ENCODE assay signal across 10 cellular contexts in the genomic region with DNA sequence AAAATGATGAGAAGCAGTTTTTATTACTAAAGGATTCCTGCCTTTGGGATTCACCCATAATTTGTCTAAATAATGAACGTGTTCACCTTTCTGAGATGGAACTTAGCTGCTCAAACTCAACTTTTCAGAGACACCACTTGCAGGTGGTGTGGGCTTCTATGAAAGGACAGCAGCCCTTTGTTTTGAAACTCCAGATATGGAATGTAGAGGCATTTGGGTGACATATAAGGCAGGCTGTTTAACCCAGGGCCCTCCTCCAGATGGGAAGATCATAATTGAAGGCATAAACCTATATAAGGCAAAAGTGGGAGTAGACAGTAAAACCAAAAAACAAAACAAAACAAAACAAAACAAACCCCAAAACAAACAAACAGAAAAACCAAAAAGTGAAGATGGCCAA. TPM values are rescaled to one million over a fixed set of nuclear protein-coding genes. Genes with fewer than 3 reads are reported as not detected.
DNase-seq lines count a peak whose midpoint lies in the region; ATAC-seq, FAIRE-seq and TF ChIP-seq lines count a peak whose summit lies in the region.
"Had no signal": no experiment of that assay in that cellular context is flagged by ENCODE, and none has a peak within 500 bp of the region (broad histone marks: within the 10 kb centered on the region; RNA-seq: fewer than 3 reads in every experiment).

No MANE protein-coding gene starts in this region.

- peak overlapping the region; percentile 93 for H3K27ac Mint-ChIP-seq in activated naive CD4-positive, alpha-beta T cell treated with anti-CD3 and anti-CD28 coated beads for 36 hours
- peak overlapping the region; percentile 84 for H3K27ac Mint-ChIP-seq in WTC11

- ATAC-seq in WTC11 (no peak), thoracic aorta (ENCODE audit: insufficient number of reproducible peaks, low FRiP score, low read depth) (no peak), GM18907 (IDR thresholded peaks at IDR 0.05; ENCODE audit: unreplicated experiment) (no peak), GM18517 (IDR thresholded peaks at IDR 0.05; ENCODE audit: unreplicated experiment) (no peak), GM19035 (IDR thresholded peaks at IDR 0.05; ENCODE audit: unreplicated experiment) (no peak)

- peak overlapping the region; percentile 60 for H3K9ac ChIP-seq in keratinocyte (ENCODE audit: control insufficient read depth, extremely low read depth, insufficient read depth, low read length)

- TF ChIP-seq CTCF in WTC11 (IDR thresholded peaks at IDR 0.05) (no peak), keratinocyte (optimal IDR thresholded peaks at IDR 0.05 in 1 of 3, IDR thresholded peaks at IDR 0.05 in 1 of 3, conservative IDR thresholded peaks at IDR 0.05 in 1 of 3; ENCODE audit: extremely low read depth in 1 of 3, insufficient read depth in 2 of 3, low read length in 3 of 3) (no peak), thoracic aorta (IDR thresholded peaks at IDR 0.05) (no peak)

- no peaks in the 10 kb centered on the region for H3K9me3 Mint-ChIP-seq in activated naive CD4-positive, alpha-beta T cell treated with anti-CD3 and anti-CD28 coated beads for 36 hours
- H3K9me3 Mint-ChIP-seq in WTC11 = peaks cover 18% of the 10 kb centered on the region

- POLR2A ChIA-PET in WTC11 (lab: Charles Lee) = interaction anchor here (0.5 to 2.2 kb wide), 5 partner anchors 38 to 532 kb away, joined by 3 to 17 read pairs (median 3); a partner anchor contains a TSS

- H3K9me1 ChIP-seq in keratinocyte (ENCODE audit: control insufficient read depth, extremely low read depth, insufficient read depth, low read length) = no peaks in the 10 kb centered on the region

- intact Hi-C loops in activated naive CD4-positive, alpha-beta T cell treated with anti-CD3 and anti-CD28 coated beads for 36 hours (cut with micrococcal nuclease) = loop anchor here (1.0 to 5.0 kb wide), 8 partner anchors 12 to 306 kb away; a partner anchor contains a TSS

- H3K36me3 ChIP-seq in keratinocyte (ENCODE audit: control insufficient read depth in 2 of 2, extremely low read depth in 1 of 2, insufficient read depth in 2 of 2, low read length in 2 of 2) = no peaks in the 10 kb centered on the region
- H3K36me3 ChIP-seq in thoracic aorta = no peaks in the 10 kb centered on the region

- dilution Hi-C loops in keratinocyte (cut with MboI; ENCODE audit: extremely low pct_ligation_motif_present, low sequenced_read_pairs) = loop anchor here (5.0 kb wide), 1 partner anchor 36 kb away; a partner anchor contains a TSS

- H3K79me2 ChIP-seq in keratinocyte (ENCODE audit: control insufficient read depth, insufficient read depth, low read length) = no peaks in the 10 kb centered on the region

- H3K27me3 ChIP-seq in keratinocyte (ENCODE audit: control insufficient read depth, extremely low read depth, insufficient read depth, low read length) = no peaks in the 10 kb centered on the region
- no peaks in the 10 kb centered on the region for H3K27me3 ChIP-seq in thoracic aorta (replicated peaks; ENCODE audit: insufficient read depth)

- H2AFZ ChIP-seq in keratinocyte (ENCODE audit: control insufficient read depth, low read length) = peak overlapping the region; percentile 96

- no peak for DNase-seq in activated naive CD4-positive, alpha-beta T cell treated with anti-CD3 and anti-CD28 coated beads for 36 hours
- no peak for DNase-seq in activated naive CD4-positive, alpha-beta T cell treated with anti-CD3 and anti-CD28 coated beads, Interleukin-2, amount 50 U/mL, for 16 hours
- no peak for DNase-seq in WTC11 (ENCODE audit: low spot score)
- no peak for DNase-seq in keratinocyte (ENCODE audit: low read depth, low spot score)
- DNase-seq in thoracic aorta (ENCODE audit: low spot score) = no peak
- DNase-seq: NCI-H748 treated with DMSO at 0.1 percent for 48 hours had no signal

- H3K4me1 ChIP-seq in keratinocyte (ENCODE audit: control insufficient read depth, extremely low read depth, insufficient read depth, low read length) (peaks cover 10% of the 10 kb centered on the region), thoracic aorta (ENCODE audit: control insufficient read depth in 1 of 2, low read depth in 2 of 2) (peaks cover 0 to 10% of the 10 kb centered on the region in 2 donors)

- H3K36me3 Mint-ChIP-seq in activated naive CD4-positive, alpha-beta T cell treated with anti-CD3 and anti-CD28 coated beads for 36 hours (ENCODE audit: low read depth) = no peaks in the 10 kb centered on the region
- peaks cover 4% of the 10 kb centered on the region; the same call in 1 of the 2 replicates for H3K36me3 Mint-ChIP-seq in WTC11

- H3K4me3 ChIP-seq in keratinocyte (ENCODE audit: control insufficient read depth in 2 of 3, extremely low read depth in 1 of 3, insufficient read depth in 2 of 3, low read depth in 1 of 3, low read length in 3 of 3) = peak overlapping the region in 1 of 3 experiments; percentile 70
- peak overlapping the region; percentile 87 for H3K4me3 ChIP-seq in thoracic aorta

- H3K27ac ChIP-seq in keratinocyte (ENCODE audit: control insufficient read depth, insufficient read depth, low read length) (no peak overlapping the region), thoracic aorta (no peak overlapping the region)

- no peaks in the 10 kb centered on the region for H3K27me3 Mint-ChIP-seq in activated naive CD4-positive, alpha-beta T cell treated with anti-CD3 and anti-CD28 coated beads for 36 hours (ENCODE audit: low read depth)
- no peaks in the 10 kb centered on the region; the same call in 1 of the 2 replicates for H3K27me3 Mint-ChIP-seq in WTC11 (ENCODE audit: low read depth)

- peak overlapping the region; percentile 92 for H3K4me3 Mint-ChIP-seq in activated naive CD4-positive, alpha-beta T cell treated with anti-CD3 and anti-CD28 coated beads for 36 hours
- H3K4me3 Mint-ChIP-seq in WTC11 = peak overlapping the region; percentile 75

- no peaks in the 10 kb centered on the region for H3K9me3 ChIP-seq in keratinocyte (ENCODE audit: control insufficient read depth, low read depth, low read length)
- no peaks in the 10 kb centered on the region for H3K9me3 ChIP-seq in thoracic aorta

- H3K4me1 Mint-ChIP-seq in activated naive CD4-positive, alpha-beta T cell treated with anti-CD3 and anti-CD28 coated beads for 36 hours (ENCODE audit: low read depth) = peaks cover 16% of the 10 kb centered on the region
- H3K4me1 Mint-ChIP-seq in WTC11 = peaks cover 39% of the 10 kb centered on the region

- peak overlapping the region; percentile 83 for H3K4me2 ChIP-seq in keratinocyte (ENCODE audit: control insufficient read depth, extremely low read depth, insufficient read depth, low read depth, low read length)

- no peak for FAIRE-seq in keratinocyte (lab: Jason Lieb, UNC)
- FAIRE-seq: frontal cortex had no signal

- CTCF ChIA-PET in activated naive CD4-positive, alpha-beta T cell treated with anti-CD3 and anti-CD28 coated beads for 36 hours (lab: Charles Lee) = interaction anchor here (0.8 to 6.3 kb wide), 16 partner anchors 8 to 155 kb away, joined by 3 to 101 read pairs (median 8); a partner anchor contains a TSS
- CTCF ChIA-PET in WTC11 (lab: Charles Lee) = interaction anchor here (0.8 to 2.3 kb wide), 18 partner anchors 8 to 164 kb away, joined by 3 to 23 read pairs (median 6); a partner anchor contains a TSS

- H4K20me1 ChIP-seq in keratinocyte (ENCODE audit: control insufficient read depth, extremely low read depth, insufficient read depth, low read length) = no peaks in the 10 kb centered on the region

RNA-seq across cellular contexts. Expression of a gene that starts 11.9 kb away (rescaled TPM):
- 10 to 100 TPM; 55.0 to 61.2 TPM for total RNA-seq in activated naive CD4-positive, alpha-beta T cell treated with anti-CD3 and anti-CD28 coated beads for 36 hours
- total RNA-seq in WTC11 (2021) (31.1 to 33.4 TPM (median 32.7 TPM) in 3 replicates), thoracic aorta (10 to 100 TPM; 65.5 to 80.6 TPM)
- polyA plus RNA-seq in keratinocyte = 24.7 to 36.3 TPM (median 29.8 TPM) in 3 replicates
- 12.5 TPM for polyA plus RNA-seq in keratinocyte (2011; ENCODE audit: low read depth)
- polyA plus RNA-seq in keratinocyte (2011; cell fraction: cytosol; rRNA removed) = 22.8 and 39.5 TPM in 2 replicates
- polyA plus RNA-seq in keratinocyte (2011; cell fraction: nucleus; rRNA removed) = 30.5 and 38.1 TPM in 2 replicates
- 18.5 TPM in 2 replicates for polyA plus RNA-seq in keratinocyte (2012; ENCODE audit: low replicate concordance)
- polyA minus RNA-seq in keratinocyte = 11.2 to 43.8 TPM (median 27.8 TPM) in 3 replicates
- polyA minus RNA-seq in keratinocyte (2011; cell fraction: cytosol; rRNA and poly(A)+ RNA removed) = 17.5 TPM
- 12.8 and 27.0 TPM in 2 replicates for polyA minus RNA-seq in keratinocyte (2011; cell fraction: nucleus; rRNA and poly(A)+ RNA removed)

RNA-seq across cellular contexts. Expression of a gene that starts 37.6 kb away (rescaled TPM):
- not detected for total RNA-seq in activated naive CD4-positive, alpha-beta T cell treated with anti-CD3 and anti-CD28 coated beads for 36 hours
- total RNA-seq in WTC11 (2021) (not detected in 3 replicates), thoracic aorta (not detected)
- polyA plus RNA-seq in keratinocyte = not detected in 3 replicates
- 1.2 TPM for polyA plus RNA-seq in keratinocyte (2011; ENCODE audit: low read depth)
- 0.11 TPM in 1 of 2 replicates, not detected in the other for polyA plus RNA-seq in keratinocyte (2011; cell fraction: cytosol; rRNA removed)
- polyA plus RNA-seq in keratinocyte (2011; cell fraction: nucleus; rRNA removed) = 0.28 and 0.36 TPM in 2 replicates
- 0.55 TPM in 1 of 2 replicates, not detected in the other for polyA plus RNA-seq in keratinocyte (2012; ENCODE audit: low replicate concordance)
- 0.13 to 0.23 TPM in 2 of 3 replicates, not detected in the other for polyA minus RNA-seq in keratinocyte
- polyA minus RNA-seq in keratinocyte (2011; cell fraction: cytosol; rRNA and poly(A)+ RNA removed) = not detected
- polyA minus RNA-seq in keratinocyte (2011; cell fraction: nucleus; rRNA and poly(A)+ RNA removed) = not detected in 2 replicates
- total RNA-seq: frontal cortex had no signal

RNA-seq across cellular contexts. Expression of a gene that starts 43.0 kb away (rescaled TPM):
- total RNA-seq in activated naive CD4-positive, alpha-beta T cell treated with anti-CD3 and anti-CD28 coated beads for 36 hours = under 1 TPM; 0.02 to 0.05 TPM
- total RNA-seq in WTC11 (2021) (0.07 to 0.16 TPM (median 0.09 TPM) in 3 replicates), thoracic aorta (under 1 TPM; 0.14 to 0.85 TPM)
- polyA plus RNA-seq in keratinocyte = 0.01 to 0.31 TPM (median 0.04 TPM) in 3 replicates
- 0.15 TPM for polyA plus RNA-seq in keratinocyte (2011; ENCODE audit: low read depth)
- polyA plus RNA-seq in keratinocyte (2011; cell fraction: cytosol; rRNA removed) = 0.01 and 0.03 TPM in 2 replicates
- polyA plus RNA-seq in keratinocyte (2011; cell fraction: nucleus; rRNA removed) = 0.17 and 0.18 TPM in 2 replicates
- polyA plus RNA-seq in keratinocyte (2012; ENCODE audit: low replicate concordance) = 0.20 TPM in 1 of 2 replicates, not detected in the other
- 0.10 to 0.13 TPM in 2 of 3 replicates, not detected in the other for polyA minus RNA-seq in keratinocyte
- not detected for polyA minus RNA-seq in keratinocyte (2011; cell fraction: cytosol; rRNA and poly(A)+ RNA removed)
- 0.21 and 0.23 TPM in 2 replicates for polyA minus RNA-seq in keratinocyte (2011; cell fraction: nucleus; rRNA and poly(A)+ RNA removed)

RNA-seq across cellular contexts. Expression of a gene that starts 44.1 kb away (rescaled TPM):
- total RNA-seq in activated naive CD4-positive, alpha-beta T cell treated with anti-CD3 and anti-CD28 coated beads for 36 hours = under 1 TPM; 0.29 to 0.44 TPM
- total RNA-seq in WTC11 (2021) (0.39 to 0.90 TPM (median 0.60 TPM) in 3 replicates), thoracic aorta (not detected)
- 0.22 to 0.60 TPM (median 0.39 TPM) in 3 replicates for polyA plus RNA-seq in keratinocyte
- 2.0 TPM for polyA plus RNA-seq in keratinocyte (2011; ENCODE audit: low read depth)
- 0.11 and 0.17 TPM in 2 replicates for polyA plus RNA-seq in keratinocyte (2011; cell fraction: cytosol; rRNA removed)
- 0.64 and 0.74 TPM in 2 replicates for polyA plus RNA-seq in keratinocyte (2011; cell fraction: nucleus; rRNA removed)
- polyA plus RNA-seq in keratinocyte (2012; ENCODE audit: low replicate concordance) = 0.36 and 1.6 TPM in 2 replicates
- 0.13 to 0.43 TPM in 2 of 3 replicates, not detected in the other for polyA minus RNA-seq in keratinocyte
- not detected for polyA minus RNA-seq in keratinocyte (2011; cell fraction: cytosol; rRNA and poly(A)+ RNA removed)
- not detected in 2 replicates for polyA minus RNA-seq in keratinocyte (2011; cell fraction: nucleus; rRNA and poly(A)+ RNA removed)
